In genomic region chr12:1972260-1972659, GRCh38 we compare ENCODE assay signal across 15 cellular contexts. TPM values are rescaled to one million over a fixed set of nuclear protein-coding genes. Genes with fewer than 3 reads are reported as not detected.
A peak's percentile ranks its signal among the peaks of the same experiment; 100 is the strongest.
DNase-seq lines count a peak whose midpoint lies in the region; ATAC-seq, FAIRE-seq and TF ChIP-seq lines count a peak whose summit lies in the region.
"Had no signal": no experiment of that assay in that cellular context is flagged by ENCODE, and none has a peak within 500 bp of the region (broad histone marks: within the 10 kb centered on the region; RNA-seq: fewer than 3 reads in every experiment).

No MANE protein-coding gene starts in this region.

- peaks cover 18% of the 10 kb centered on the region for H3F3A ChIP-seq in smooth muscle cell (ENCODE audit: low read depth)

- no peaks in the 10 kb centered on the region for H3K9me2 ChIP-seq in hepatocyte (replicated peaks; ENCODE audit: insufficient read depth)

- TF ChIP-seq CTCF in astrocyte (IDR thresholded peaks at IDR 0.05; ENCODE audit: insufficient read depth, low read depth, low read length) (no peak), hepatocyte (IDR thresholded peaks at IDR 0.05; ENCODE audit: poor library complexity) (no peak), smooth muscle cell (IDR thresholded peaks at IDR 0.05; ENCODE audit: borderline replicate concordance, insufficient read depth, poor library complexity, severe bottlenecking) (no peak), ovary (IDR thresholded peaks at IDR 0.05) (no peak)

- peak overlapping the region; percentile 35 for H3K9ac ChIP-seq in astrocyte (ENCODE audit: low read length)
- peak overlapping the region; percentile 80 for H3K9ac ChIP-seq in smooth muscle cell (ENCODE audit: low read depth)

- peak; percentile 13 for DNase-seq in GM04504 (ENCODE audit: low read depth)
- peak; percentile 79 for DNase-seq in astrocyte (ENCODE audit: low read depth)
- DNase-seq in hepatocyte (ENCODE audit: low spot score): no peak
- no peak for DNase-seq in smooth muscle cell (lab: John Stamatoyannopoulos, UW; ENCODE audit: unreplicated experiment)
- no peak for DNase-seq in HAP-1 (ENCODE audit: low spot score in 2 of 2)
- DNase-seq in NCI-H524 (lab: John Stamatoyannopoulos, UW): no peak
- DNase-seq in ovary: no peak
- DNase-seq: activated T-cell treated with anti-CD3 and anti-CD28 coated beads, Interleukin-2, amount 50 U/mL, for 1 hour; cerebellar nuclear complex; NCI-H2227 treated with DMSO at 0.1 percent for 48 hours; RPMI8226 had no signal

- H3K9me3 Mint-ChIP-seq in astrocyte (ENCODE audit: unreplicated experiment): no peaks in the 10 kb centered on the region
- H3K9me3 Mint-ChIP-seq: natural killer cell treated with Interleukin-12 subunit alpha and Interleukin-12 subunit beta and Interleukin-15 and Interleukin-18, amount 100 ng/mL, for 72 hours had no signal

- no peaks in the 10 kb centered on the region for H3K36me3 Mint-ChIP-seq in astrocyte (ENCODE audit: low read depth, unreplicated experiment)
- H3K36me3 Mint-ChIP-seq: natural killer cell treated with Interleukin-12 subunit alpha and Interleukin-12 subunit beta and Interleukin-15 and Interleukin-18, amount 100 ng/mL, for 72 hours had no signal

- no peak overlapping the region for H3K4me3 Mint-ChIP-seq in astrocyte (ENCODE audit: unreplicated experiment)
- H3K4me3 Mint-ChIP-seq: natural killer cell treated with Interleukin-12 subunit alpha and Interleukin-12 subunit beta and Interleukin-15 and Interleukin-18, amount 100 ng/mL, for 72 hours had no signal

- peaks cover 13% of the 10 kb centered on the region for H3K4me1 Mint-ChIP-seq in astrocyte (ENCODE audit: low read depth, unreplicated experiment)

- no peaks in the 10 kb centered on the region for H3K79me2 ChIP-seq in astrocyte (ENCODE audit: insufficient read depth, low read length)
- H3K79me2 ChIP-seq in hepatocyte: peaks cover 4% of the 10 kb centered on the region
- peaks cover 11% of the 10 kb centered on the region for H3K79me2 ChIP-seq in smooth muscle cell (ENCODE audit: low read depth)

- H3K36me3 ChIP-seq in astrocyte (ENCODE audit: insufficient read depth, low read length) (no peaks in the 10 kb centered on the region), hepatocyte (replicated peaks; ENCODE audit: insufficient read depth, low read depth) (no peaks in the 10 kb centered on the region), smooth muscle cell (ENCODE audit: low read depth) (no peaks in the 10 kb centered on the region), HAP-1 (replicated peaks) (no peaks in the 10 kb centered on the region), ovary (no peaks in the 10 kb centered on the region)
- H3K36me3 ChIP-seq: suprapubic skin had no signal

- in situ Hi-C loops in HAP-1 (cut with MboI; ENCODE audit: low sequenced_read_pairs): no loop called here

- no peak for ATAC-seq in GM21526 (IDR thresholded peaks at IDR 0.05; ENCODE audit: low FRiP score, unreplicated experiment)
- ATAC-seq: natural killer cell treated with Interleukin-12 subunit alpha and Interleukin-12 subunit beta and Interleukin-15 and Interleukin-18, amount 100 ng/mL, for 72 hours had no signal

- H3K27ac ChIP-seq in astrocyte (ENCODE audit: low read depth, low read length): peak overlapping the region; percentile 49
- H3K27ac ChIP-seq in hepatocyte: peak overlapping the region; percentile 87
- H3K27ac ChIP-seq in smooth muscle cell (ENCODE audit: low read depth): peak overlapping the region; percentile 94
- peak overlapping the region in 1 of 2 donors; percentile 13 for H3K27ac ChIP-seq in ovary
- H3K27ac ChIP-seq: suprapubic skin had no signal

- no peak for TF ChIP-seq POLR2A in ovary (IDR thresholded peaks at IDR 0.05)

- H3K27me3 Mint-ChIP-seq in astrocyte (ENCODE audit: low read depth, unreplicated experiment): no peaks in the 10 kb centered on the region
- H3K27me3 Mint-ChIP-seq: natural killer cell treated with Interleukin-12 subunit alpha and Interleukin-12 subunit beta and Interleukin-15 and Interleukin-18, amount 100 ng/mL, for 72 hours had no signal

- H3K4me3 ChIP-seq in astrocyte (ENCODE audit: insufficient read depth, low read depth, low read length) (no peak overlapping the region), hepatocyte (no peak overlapping the region), smooth muscle cell (peak overlapping the region; percentile 37), HAP-1 (no peak overlapping the region), ovary (no peak overlapping the region)
- H3K4me3 ChIP-seq: suprapubic skin had no signal

- no peak overlapping the region for H3K27ac Mint-ChIP-seq in astrocyte (ENCODE audit: unreplicated experiment)
- H3K27ac Mint-ChIP-seq: natural killer cell treated with Interleukin-12 subunit alpha and Interleukin-12 subunit beta and Interleukin-15 and Interleukin-18, amount 100 ng/mL, for 72 hours had no signal

- TF ChIP-seq EP300 in ovary (IDR thresholded peaks at IDR 0.05): no peak

- H3K27me3 ChIP-seq in astrocyte (ENCODE audit: insufficient read depth, low read length): no peaks in the 10 kb centered on the region
- H3K27me3 ChIP-seq in hepatocyte: no peaks in the 10 kb centered on the region
- H3K27me3 ChIP-seq in smooth muscle cell (ENCODE audit: low read depth): no peaks in the 10 kb centered on the region
- H3K27me3 ChIP-seq in HAP-1 (ENCODE audit: low read depth): no peaks in the 10 kb centered on the region
- H3K27me3 ChIP-seq in ovary: no peaks in the 10 kb centered on the region
- H3K27me3 ChIP-seq: suprapubic skin had no signal

- WGBS in hepatocyte (ENCODE audit: low lambda C conversion rate, missing lambda C conversion rate): 52% methylated on average over 1 of the region's 1 CpG
- WGBS in smooth muscle cell (ENCODE audit: low lambda C conversion rate): 13% methylated on average over 1 of the region's 1 CpG
- 83 to 93% (median 91%) methylated on average over 1 of the region's 1 CpG for WGBS in ovary, 3 donors

- H3K9me3 ChIP-seq in astrocyte (ENCODE audit: insufficient read depth, low read depth, low read length) (no peaks in the 10 kb centered on the region), hepatocyte (ENCODE audit: low read depth) (no peaks in the 10 kb centered on the region), smooth muscle cell (replicated peaks; ENCODE audit: low read depth) (no peaks in the 10 kb centered on the region), HAP-1 (no peaks in the 10 kb centered on the region), ovary (no peaks in the 10 kb centered on the region)
- H3K9me3 ChIP-seq: suprapubic skin had no signal

- intact Hi-C loops in ovary (cut with DNase I): no loop called here

- H3K4me2 ChIP-seq in astrocyte (ENCODE audit: low read length): peak overlapping the region; percentile 72
- H3K4me2 ChIP-seq in hepatocyte: peak overlapping the region; percentile 66
- H3K4me2 ChIP-seq in smooth muscle cell: peak overlapping the region; percentile 81

- peaks cover 41% of the 10 kb centered on the region for H4K20me1 ChIP-seq in astrocyte (ENCODE audit: insufficient read depth, low read length)
- no peaks in the 10 kb centered on the region for H4K20me1 ChIP-seq in hepatocyte (ENCODE audit: insufficient read depth, poor library complexity, severe bottlenecking)
- H4K20me1 ChIP-seq in smooth muscle cell (ENCODE audit: low read depth): peaks cover 24% of the 10 kb centered on the region

- no peak overlapping the region for H2AFZ ChIP-seq in astrocyte (ENCODE audit: low read depth, low read length)
- H2AFZ ChIP-seq in hepatocyte: peak overlapping the region; percentile 2
- peak overlapping the region; percentile 57 for H2AFZ ChIP-seq in smooth muscle cell (ENCODE audit: low read depth)

- H3K4me1 ChIP-seq in astrocyte (ENCODE audit: insufficient read depth, low read length) (peaks cover 8% of the 10 kb centered on the region), hepatocyte (ENCODE audit: insufficient read depth) (peaks cover 21% of the 10 kb centered on the region), smooth muscle cell (ENCODE audit: low read depth) (peaks cover 23% of the 10 kb centered on the region), HAP-1 (no peaks in the 10 kb centered on the region), ovary (ENCODE audit: insufficient read depth) (peaks cover 2% of the 10 kb centered on the region)

- no peak for FAIRE-seq in astrocyte (lab: Jason Lieb, UNC)
- FAIRE-seq: D721Med had no signal

RNA-seq across cellular contexts. Expression of gene DCP1B, which starts 32.0 kb away (rescaled TPM):
- total RNA-seq in astrocyte (13.1 and 16.5 TPM in 2 replicates), hepatocyte (13.4 and 22.8 TPM in 2 replicates), smooth muscle cell (25.3 and 34.9 TPM in 2 replicates), ovary (10 to 100 TPM; 13.5 to 20.8 (median 17.2) TPM)
- polyA plus RNA-seq in hepatocyte (16.7 and 20.9 TPM in 2 replicates), smooth muscle cell (29.9 and 38.1 TPM in 2 replicates), ovary (10 to 100 TPM; 15.2 to 22.9 TPM)

RNA-seq across cellular contexts. Expression of gene CACNA2D4, which starts 53.8 kb away (rescaled TPM):
- total RNA-seq in astrocyte (0.09 and 0.26 TPM in 2 replicates), hepatocyte (1.3 and 4.7 TPM in 2 replicates), smooth muscle cell (0.04 TPM in 1 of 2 replicates, not detected in the other), ovary (1 to 10 TPM; 2.2 to 6.8 (median 3.2) TPM)
- polyA plus RNA-seq in hepatocyte (2.1 and 5.7 TPM in 2 replicates), smooth muscle cell (0.43 and 0.98 TPM in 2 replicates), ovary (1 to 10 TPM; 2.1 to 2.4 TPM)

Comparison
In these comparisons a context has a peak if more than half of its experiments do, and no peak if none do; other contexts are left out.
1. DNase-seq: peak in GM04504 (single experiment) and astrocyte (single experiment); none in hepatocyte (single experiment), smooth muscle cell (single experiment), HAP-1 (0 of 2), NCI-H524 (0 of 2) and ovary (0 of 5).
2. Peak in every context shown above with its lines, with median percentiles within 50 percentile points of each other: H3K4me2 ChIP-seq.